10 cellular contexts compared by ENCODE assay signal in genomic region chr16:9077001-9077809, GRCh38. TPM values are rescaled to one million over a fixed set of nuclear protein-coding genes. Genes with fewer than 3 reads are reported as not detected.
DNase-seq lines count a peak whose midpoint lies in the region; ATAC-seq and TF ChIP-seq lines count a peak whose summit lies in the region.
"Had no signal": no experiment of that assay in that cellular context is flagged by ENCODE, and none has a peak within 500 bp of the region (broad histone marks: within the 10 kb centered on the region; RNA-seq: fewer than 3 reads in every experiment).

No MANE protein-coding gene starts in this region.

- peak overlapping the region in 1 of 2 donors; percentile 49 for H3K4me3 Mint-ChIP-seq in CD14-positive monocyte
- H3K4me3 Mint-ChIP-seq in activated CD4-positive, alpha-beta memory T cell treated with anti-CD3 and anti-CD28 coated beads for 36 hours, result no peak overlapping the region
- peak overlapping the region; percentile 22 for H3K4me3 Mint-ChIP-seq in memory B cell

- TF ChIP-seq CTCF in CD14-positive monocyte (IDR thresholded peaks at IDR 0.05) (no peak), dorsolateral prefrontal cortex (IDR thresholded peaks at IDR 0.05 in 54 of 56, conservative IDR thresholded peaks at IDR 0.05 in 2 of 56; ENCODE audit: low read depth in 1 of 56, partially characterized antibody in 56 of 56) (no peak), GM10266 (IDR thresholded peaks at IDR 0.05; ENCODE audit: control insufficient read depth, insufficient read depth, low read depth, missing control alignments) (no peak)

- H3K4me1 Mint-ChIP-seq in CD14-positive monocyte, result peaks cover 39% of the 10 kb centered on the region
- H3K4me1 Mint-ChIP-seq in activated CD4-positive, alpha-beta memory T cell treated with anti-CD3 and anti-CD28 coated beads for 36 hours (ENCODE audit: low read depth), result peaks cover 40% of the 10 kb centered on the region
- peaks cover 14% of the 10 kb centered on the region for H3K4me1 Mint-ChIP-seq in memory B cell

- DNase-seq in CD14-positive monocyte (ENCODE audit: low spot score), result no peak
- DNase-seq in LoVo (ENCODE audit: low spot score), result peak; percentile 59
- DNase-seq in activated CD4-positive, alpha-beta memory T cell treated with anti-CD3 and anti-CD28 coated beads for 36 hours, result peak; percentile 68
- no peak for DNase-seq in memory B cell (ENCODE audit: low spot score in 2 of 2)
- no peak for DNase-seq in dorsolateral prefrontal cortex
- no peak for DNase-seq in GM10266 (ENCODE audit: extremely low spot score)
- DNase-seq: SHP77 treated with DMSO at 0.1 percent for 48 hours, testis had no signal

- CTCF ChIA-PET in activated CD4-positive, alpha-beta memory T cell treated with anti-CD3 and anti-CD28 coated beads for 36 hours (lab: Charles Lee), result interaction anchor here (1.0 to 2.8 kb wide), 4 partner anchors 9 to 68 kb away, joined by 3 to 12 read pairs (median 4); partner anchors contain the start of gene HAPSTR1

- peaks cover 5 to 6% of the 10 kb centered on the region in 2 donors for H3K36me3 Mint-ChIP-seq in CD14-positive monocyte
- H3K36me3 Mint-ChIP-seq in activated CD4-positive, alpha-beta memory T cell treated with anti-CD3 and anti-CD28 coated beads for 36 hours, result peaks cover 15% of the 10 kb centered on the region
- peaks cover 4% of the 10 kb centered on the region for H3K36me3 Mint-ChIP-seq in memory B cell

- H3K27ac ChIP-seq in dorsolateral prefrontal cortex, result no peak overlapping the region
- H3K27ac ChIP-seq: testis had no signal

- H3K9me3 Mint-ChIP-seq in CD14-positive monocyte (peaks cover 0 to 8% (median 4%) of the 10 kb centered on the region in 7 donors), memory B cell (no peaks in the 10 kb centered on the region)
- H3K9me3 Mint-ChIP-seq in activated CD4-positive, alpha-beta memory T cell treated with anti-CD3 and anti-CD28 coated beads for 36 hours, result peaks cover 7% of the 10 kb centered on the region

- intact Hi-C loops in CD14-positive monocyte (cut with micrococcal nuclease), result no loop called here
- intact Hi-C loops in activated CD4-positive, alpha-beta memory T cell treated with anti-CD3 and anti-CD28 coated beads for 36 hours (cut with micrococcal nuclease), result loop anchor here (5.0 kb wide), 1 partner anchor 210 kb away; the partner anchor contains the start of gene CARHSP1
- intact Hi-C loops in dorsolateral prefrontal cortex (cut with DNase I), result no loop called here

- peaks cover 0 to 9% (median 0%) of the 10 kb centered on the region in 45 donors for H3K27me3 ChIP-seq in dorsolateral prefrontal cortex
- H3K27me3 ChIP-seq: testis had no signal

- ATAC-seq in memory B cell (ENCODE audit: low read depth), result peak; percentile 73
- no peak for ATAC-seq in GM18861 (IDR thresholded peaks at IDR 0.05; ENCODE audit: unreplicated experiment)
- no peak for ATAC-seq in GM19395 (IDR thresholded peaks at IDR 0.05; ENCODE audit: unreplicated experiment)

- POLR2A ChIA-PET in activated CD4-positive, alpha-beta memory T cell treated with anti-CD3 and anti-CD28 coated beads for 36 hours (lab: Charles Lee), result interaction anchor here (3.5 kb wide), 1 partner anchor 15 kb away, joined by 28 read pairs; the partner anchor contains the start of gene HAPSTR1

- H3K27ac Mint-ChIP-seq in CD14-positive monocyte, result peak overlapping the region; percentile 87 to 98 (median 96)
- H3K27ac Mint-ChIP-seq in activated CD4-positive, alpha-beta memory T cell treated with anti-CD3 and anti-CD28 coated beads for 36 hours, result peak overlapping the region; percentile 59
- peak overlapping the region; percentile 78 for H3K27ac Mint-ChIP-seq in memory B cell

- H3K27me3 Mint-ChIP-seq in CD14-positive monocyte (ENCODE audit: low read depth in 3 of 3) (peaks cover 0 to 2% (median 0%) of the 10 kb centered on the region in 3 donors), memory B cell (no peaks in the 10 kb centered on the region)
- peaks cover 2% of the 10 kb centered on the region for H3K27me3 Mint-ChIP-seq in activated CD4-positive, alpha-beta memory T cell treated with anti-CD3 and anti-CD28 coated beads for 36 hours

- no peak overlapping the region for H3K4me3 ChIP-seq in dorsolateral prefrontal cortex
- H3K4me3 ChIP-seq: testis had no signal

RNA-seq across cellular contexts. Expression of gene HAPSTR1, which starts 14.2 kb away (rescaled TPM):
- polyA plus RNA-seq in CD14-positive monocyte, result 10 to 100 TPM in 1 of 2 donors, 1 to 10 TPM in 1; 7.2 to 11.1 TPM
- 10 to 100 TPM; 47.1 to 49.1 TPM for total RNA-seq in activated CD4-positive, alpha-beta memory T cell treated with anti-CD3 and anti-CD28 coated beads for 36 hours
- total RNA-seq in dorsolateral prefrontal cortex, result 100 to 1,000 TPM in 16 of 120 experiments, 10 to 100 TPM in 104; 60.1 to 117 (median 88.9) TPM

Comparison
In these comparisons a context has a peak if more than half of its experiments do, and no peak if none do; other contexts are left out.
1. DNase-seq: peak in LoVo (single experiment) and activated CD4-positive, alpha-beta memory T cell treated with anti-CD3 and anti-CD28 coated beads for 36 hours (single experiment); none in CD14-positive monocyte (single experiment), memory B cell (0 of 2), dorsolateral prefrontal cortex (0 of 10) and GM10266 (single experiment).
2. Peak in every context shown above with its lines, with median percentiles within 50 percentile points of each other: H3K27ac Mint-ChIP-seq.